ENCODE assay signal across 35 cellular contexts in the genomic region with DNA sequence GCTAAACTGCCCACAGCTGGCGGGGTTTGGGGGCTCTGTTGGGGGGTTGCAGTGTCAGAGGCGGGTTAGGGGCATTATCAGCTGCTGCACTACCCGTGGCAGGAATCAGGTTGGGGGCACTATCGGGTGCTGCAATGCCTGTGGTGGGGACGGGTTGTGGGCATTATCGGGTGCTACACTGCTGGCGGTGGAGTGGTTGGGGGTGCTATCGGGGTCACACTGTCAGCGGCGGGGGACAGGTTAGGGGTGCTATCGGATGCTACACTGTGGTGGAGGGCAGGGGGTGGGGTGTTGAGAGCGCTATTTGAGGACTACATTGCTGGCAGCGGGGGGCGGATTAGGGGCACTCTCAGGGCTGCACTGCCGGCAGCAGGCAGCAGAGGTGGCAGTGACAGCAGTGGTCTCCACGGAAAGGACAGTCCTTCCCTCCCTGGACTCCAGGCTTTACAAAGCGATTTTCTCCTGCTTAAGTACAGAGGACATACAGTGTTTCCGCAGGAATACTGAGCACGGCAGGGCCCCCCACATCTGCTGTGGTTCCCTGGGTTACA.
"Had no signal": no experiment of that assay in that cellular context is flagged by ENCODE, and none has a peak within 500 bp of the region (broad histone marks: within the 10 kb centered on the region; RNA-seq: fewer than 3 reads in every experiment).

No MANE protein-coding gene starts in this region.

- H3K27ac Mint-ChIP-seq: activated CD4-positive, alpha-beta T cell treated with anti-CD3 and anti-CD28 coated beads, Interleukin-2, amount 10 ng/mL, durations not matched to agents 24 days and 14 days; activated CD8-positive, alpha-beta T cell treated with anti-CD3 and anti-CD28 coated beads for 36 hours; activated naive CD4-positive, alpha-beta T cell treated with anti-CD3 and anti-CD28 coated beads for 36 hours; activated naive CD4-positive, alpha-beta T cell treated with anti-CD3 and anti-CD28 coated beads, Interleukin-2, amount 50 U/mL, for 72 hours; activated T-helper 1 cell treated with anti-CD3 and anti-CD28 coated beads, Interleukin-12 subunit alpha, Interleukin-12 subunit beta, Interleukin-2, Interleukin-4 antibody, amounts not matched to agents 30 ng/mL and 10 ng/mL and 1 ng/mL, durations not matched to agents 14 hours and 24 hours and 36 hours; brain; T-helper 1 cell treated with Interleukin-12 subunit alpha and Interleukin-12 subunit beta and Interleukin-4 antibody, amounts not matched to agents 30 μg/mL and 1 μg/mL, for 36 hours; T-helper 2 cell treated with Interferon-gamma antibody and Interleukin-4, amounts not matched to agents 5 μg/mL and 100 μg/mL, for 36 hours had no signal

- H3K4me3 Mint-ChIP-seq: activated CD4-positive, alpha-beta T cell treated with anti-CD3 and anti-CD28 coated beads, Interleukin-2, amount 10 ng/mL, durations not matched to agents 24 days and 14 days; activated CD8-positive, alpha-beta T cell treated with anti-CD3 and anti-CD28 coated beads for 36 hours; activated naive CD4-positive, alpha-beta T cell treated with anti-CD3 and anti-CD28 coated beads for 36 hours; activated T-cell treated with anti-CD3 and anti-CD28 coated beads, Interleukin-2, amount 50 U/mL, for 4 hours; activated T-helper 1 cell treated with anti-CD3 and anti-CD28 coated beads, Interleukin-12 subunit alpha, Interleukin-12 subunit beta, Interleukin-2, Interleukin-4 antibody, amounts not matched to agents 30 ng/mL and 10 ng/mL and 1 ng/mL, durations not matched to agents 14 hours and 24 hours and 36 hours; brain; T-helper 1 cell treated with Interleukin-12 subunit alpha and Interleukin-12 subunit beta and Interleukin-4 antibody, amounts not matched to agents 30 μg/mL and 1 μg/mL, for 36 hours; T-helper 2 cell treated with Interferon-gamma antibody and Interleukin-4, amounts not matched to agents 5 μg/mL and 100 μg/mL, for 36 hours had no signal

- ATAC-seq: activated CD8-positive, alpha-beta T cell treated with anti-CD3 and anti-CD28 coated beads for 36 hours; activated naive CD4-positive, alpha-beta T cell treated with anti-CD3 and anti-CD28 coated beads, Interleukin-2, amount 50 U/mL, for 72 hours; activated T-cell treated with anti-CD3 and anti-CD28 coated beads, Interleukin-2, amount 50 U/mL, for 4 hours; PC-3 had no signal

- H3K9me3 ChIP-seq: Peyer's patch, SJSA1, SK-N-SH had no signal

- H3K4me3 ChIP-seq: Peyer's patch, SJSA1 had no signal

- DNase-seq: activated CD4-positive, alpha-beta T cell treated with anti-CD3 and anti-CD28 coated beads, Interleukin-2, amount 10 ng/mL, durations not matched to agents 24 days and 14 days; activated CD4-positive, alpha-beta T cell treated with anti-CD3 and anti-CD28 coated beads, Interleukin-2, amount 50 U/mL, for 4 hours; activated CD8-positive, alpha-beta T cell treated with anti-CD3 and anti-CD28 coated beads for 36 hours; activated gamma-delta T cell treated with Interleukin-2 at 50 U/mL for 16 hours; activated naive CD4-positive, alpha-beta T cell treated with anti-CD3 and anti-CD28 coated beads for 36 hours; activated T-cell treated with anti-CD3 and anti-CD28 coated beads for 4 hours; activated T-cell treated with anti-CD3 and anti-CD28 coated beads, Interleukin-2, amount 50 U/mL, for 4 hours; anterior cingulate cortex; caudate nucleus; Kasumi-1; MM.1S; MV-4-11; NCI-H1092; NCI-H1436 treated with DMSO at 0.1 percent for 48 hours; NCI-H187; NCI-H2029 treated with DMSO at 0.1 percent for 48 hours; NCI-H2171 treated with DMSO at 0.1 percent for 48 hours; NCI-H2227 treated with DMSO at 0.1 percent for 48 hours; NCI-H446; NCI-H510A treated with DMSO at 0.1 percent for 48 hours; NCI-H526 treated with DMSO at 0.1 percent for 48 hours; NCI-H774; PC-3; Peyer's patch; RPMI8226; SHP77 treated with DMSO at 0.1 percent for 48 hours; SK-N-SH had no signal

- FAIRE-seq: bronchial epithelial cell, TTC549 had no signal

- H3K36me3 ChIP-seq: Peyer's patch, SJSA1 had no signal

- H3K9me3 Mint-ChIP-seq: activated CD4-positive, alpha-beta T cell treated with anti-CD3 and anti-CD28 coated beads, Interleukin-2, amount 10 ng/mL, durations not matched to agents 24 days and 14 days; activated CD8-positive, alpha-beta T cell treated with anti-CD3 and anti-CD28 coated beads for 36 hours; activated naive CD4-positive, alpha-beta T cell treated with anti-CD3 and anti-CD28 coated beads for 36 hours; activated naive CD4-positive, alpha-beta T cell treated with anti-CD3 and anti-CD28 coated beads, Interleukin-2, amount 50 U/mL, for 72 hours; activated T-cell treated with anti-CD3 and anti-CD28 coated beads, Interleukin-2, amount 50 U/mL, for 4 hours; activated T-helper 1 cell treated with anti-CD3 and anti-CD28 coated beads, Interleukin-12 subunit alpha, Interleukin-12 subunit beta, Interleukin-2, Interleukin-4 antibody, amounts not matched to agents 30 ng/mL and 10 ng/mL and 1 ng/mL, durations not matched to agents 14 hours and 24 hours and 36 hours; T-helper 1 cell treated with Interleukin-12 subunit alpha and Interleukin-12 subunit beta and Interleukin-4 antibody, amounts not matched to agents 30 μg/mL and 1 μg/mL, for 36 hours; T-helper 2 cell treated with Interferon-gamma antibody and Interleukin-4, amounts not matched to agents 5 μg/mL and 100 μg/mL, for 36 hours had no signal

- H3K4me1 ChIP-seq: Peyer's patch, SJSA1 had no signal

- H3K36me3 Mint-ChIP-seq: activated naive CD4-positive, alpha-beta T cell treated with anti-CD3 and anti-CD28 coated beads, Interleukin-2, amount 50 U/mL, for 72 hours; brain had no signal

- H3K4me1 Mint-ChIP-seq: activated CD4-positive, alpha-beta T cell treated with anti-CD3 and anti-CD28 coated beads, Interleukin-2, amount 10 ng/mL, durations not matched to agents 24 days and 14 days; brain had no signal

- H3K9ac ChIP-seq: SK-N-SH had no signal

- H3K27ac ChIP-seq: Peyer's patch, SJSA1 had no signal
